Comparison of ENCODE assay signal across 9 cellular contexts in the genomic region with DNA sequence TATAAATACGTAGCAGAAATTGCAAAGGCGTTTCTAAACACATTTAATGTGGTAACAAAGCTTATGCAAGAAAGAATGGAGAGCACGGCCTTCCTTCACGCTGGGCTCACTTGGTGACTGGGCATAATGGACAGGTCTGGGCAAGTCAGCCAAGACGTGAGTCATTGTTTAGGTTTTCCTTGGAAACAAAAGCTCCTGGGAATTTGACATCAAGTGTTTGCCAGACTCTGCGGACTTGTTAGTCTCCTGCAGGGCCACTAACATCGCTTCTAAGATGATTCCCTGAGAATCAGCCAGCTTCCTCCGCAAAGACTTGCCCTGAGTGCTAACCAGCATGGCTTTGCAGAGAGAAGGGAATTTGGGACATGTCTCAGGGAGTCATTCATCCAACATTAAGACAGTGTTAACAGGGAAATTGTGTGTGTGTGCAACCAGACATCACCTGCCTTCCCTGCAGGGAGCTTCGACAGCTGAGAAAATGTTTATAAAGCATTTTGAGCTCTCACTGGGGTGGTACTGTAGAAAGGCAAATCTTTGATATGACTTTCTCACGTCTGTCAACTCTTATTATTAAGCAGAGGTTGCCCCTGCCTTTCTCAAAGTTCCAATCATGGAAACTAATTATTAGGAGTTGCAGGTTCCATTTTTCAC.
DNase-seq lines count a peak whose midpoint lies in the region; ATAC-seq, FAIRE-seq and TF ChIP-seq lines count a peak whose summit lies in the region.
"Had no signal": no experiment of that assay in that cellular context is flagged by ENCODE, and none has a peak within 500 bp of the region (broad histone marks: within the 10 kb centered on the region; RNA-seq: fewer than 3 reads in every experiment).

No MANE protein-coding gene starts in this region.

- H3K36me3 Mint-ChIP-seq in type B pancreatic cell = no peaks in the 10 kb centered on the region

- no peaks in the 10 kb centered on the region for H3K36me3 ChIP-seq in HAP-1 (replicated peaks)
- H3K36me3 ChIP-seq: ascending aorta had no signal

- peak; percentile 74 to 86 for DNase-seq in HAP-1 (ENCODE audit: low spot score in 2 of 2)
- peak; percentile 75 for DNase-seq in RCC 7860 (ENCODE audit: low spot score)
- peak; percentile 75 for DNase-seq in fibroblast of the aortic adventitia (ENCODE audit: low read depth)
- peak; percentile 67 for DNase-seq in retina
- DNase-seq in GDM1 (lab: John Stamatoyannopoulos, UW) = no peak
- no peak for DNase-seq in type B pancreatic cell (ENCODE audit: extremely low spot score, unreplicated experiment)

- H3K27ac Mint-ChIP-seq in type B pancreatic cell = no peak overlapping the region

- no peaks in the 10 kb centered on the region for H3K27me3 Mint-ChIP-seq in type B pancreatic cell

- ATAC-seq in GM21447 (IDR thresholded peaks at IDR 0.05; ENCODE audit: unreplicated experiment) = no peak
- ATAC-seq in GM21529 (IDR thresholded peaks at IDR 0.05; ENCODE audit: unreplicated experiment) = no peak

- no peak overlapping the region for H3K4me3 ChIP-seq in HAP-1
- H3K4me3 ChIP-seq in fibroblast of the aortic adventitia (ENCODE audit: low read depth, low read length) = no peak overlapping the region
- H3K4me3 ChIP-seq: ascending aorta had no signal

- no peak overlapping the region for H3K4me3 Mint-ChIP-seq in type B pancreatic cell

- peaks cover 24% of the 10 kb centered on the region for H3K4me1 ChIP-seq in HAP-1

- no peaks in the 10 kb centered on the region for H3K27me3 ChIP-seq in HAP-1 (ENCODE audit: low read depth)
- H3K27me3 ChIP-seq: ascending aorta had no signal

- TF ChIP-seq CTCF in fibroblast of the aortic adventitia (IDR thresholded peaks at IDR 0.05; ENCODE audit: insufficient read depth, low read length) = no peak
- TF ChIP-seq CTCF in type B pancreatic cell (conservative IDR thresholded peaks at IDR 0.05) = no peak

- peaks cover 20% of the 10 kb centered on the region for H3K4me1 Mint-ChIP-seq in type B pancreatic cell (ENCODE audit: unreplicated experiment)

- in situ Hi-C loops in HAP-1 (cut with MboI; ENCODE audit: low sequenced_read_pairs) = no loop called here

- FAIRE-seq in RCC 7860 (lab: Jason Lieb, UNC) = peak; percentile 54

- no peaks in the 10 kb centered on the region for H3K9me3 Mint-ChIP-seq in type B pancreatic cell

- H3K9me3 ChIP-seq in HAP-1 = no peaks in the 10 kb centered on the region
- H3K9me3 ChIP-seq: ascending aorta had no signal

Comparison
In these comparisons a context has a peak if more than half of its experiments do, and no peak if none do; other contexts are left out.
1. DNase-seq: peak in HAP-1 (2 of 2), RCC 7860 (single experiment), fibroblast of the aortic adventitia (single experiment) and retina (single experiment); none in GDM1 (single experiment) and type B pancreatic cell (single experiment).